Comparison of ENCODE assay signal across 8 cellular contexts in the genomic region with DNA sequence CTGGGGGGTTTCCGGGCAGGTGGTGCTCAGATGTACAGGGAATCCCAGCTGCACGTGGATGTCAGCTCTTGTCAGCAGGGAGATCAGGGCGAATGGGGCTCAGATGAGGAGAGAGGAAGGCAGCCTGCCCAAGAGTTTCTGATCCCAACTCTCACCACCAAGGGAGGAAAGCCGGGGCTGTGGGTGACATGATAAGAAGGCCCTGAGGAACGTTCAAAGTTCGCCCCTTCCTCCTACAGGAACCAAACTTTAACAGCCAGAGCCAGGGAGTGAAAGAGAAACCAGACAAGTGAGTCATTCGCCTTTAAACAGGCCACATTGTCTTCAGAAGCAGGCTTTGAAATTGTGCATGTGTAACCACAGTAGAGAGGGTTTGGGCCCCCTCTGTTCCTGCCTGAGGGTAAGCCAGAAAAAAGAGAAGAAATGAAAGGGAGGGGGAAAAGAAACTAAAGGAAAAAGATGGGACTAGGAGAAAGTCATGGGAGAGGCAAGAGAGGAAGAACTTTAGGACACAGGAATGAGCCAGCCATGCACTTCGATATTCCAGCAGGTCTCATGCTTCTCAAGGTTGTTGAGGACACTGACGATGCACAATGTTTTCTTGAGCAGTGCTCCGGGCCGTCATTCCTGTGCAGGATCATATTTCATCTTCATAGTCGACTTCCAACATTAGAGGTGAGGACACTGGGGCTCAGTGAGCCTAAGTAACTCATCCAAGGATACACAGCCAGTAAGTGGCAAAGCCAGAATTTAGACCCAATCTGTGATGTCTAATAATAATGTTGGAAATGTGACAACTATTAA.
A peak's percentile ranks its signal among the peaks of the same experiment; 100 is the strongest.
DNase-seq lines count a peak whose midpoint lies in the region; ATAC-seq and TF ChIP-seq lines count a peak whose summit lies in the region.

No MANE protein-coding gene starts in this region.

- peak overlapping the region; percentile 88 for H3K14ac ChIP-seq in trophoblast cell (ENCODE audit: low read length)

- H3K9me3 Mint-ChIP-seq in activated naive CD8-positive, alpha-beta T cell treated with anti-CD3 and anti-CD28 coated beads for 36 hours, result peaks cover 2% of the 10 kb centered on the region
- H3K9me3 Mint-ChIP-seq in stimulated activated memory B cell treated with anti-CD40 and anti-IgM and Interleukin-4, amounts not matched to agents 10 μg/mL and 1 μg/mL and 100 μg/mL, for 72 hours, result no peaks in the 10 kb centered on the region

- H4K12ac ChIP-seq in trophoblast cell (ENCODE audit: low read depth, low read length), result peak overlapping the region; percentile 28

- H3K18ac ChIP-seq in trophoblast cell (ENCODE audit: low read length), result peak overlapping the region; percentile 71

- H3K4me1 ChIP-seq in BLaER1 treated with 17β-estradiol and CSF1 and Interleukin-3, amounts not matched to agents 10 nM and 100 nM, result peaks cover 16 to 25% (median 21%) of the 10 kb centered on the region in 10 experiments
- H3K4me1 ChIP-seq in trophoblast cell (ENCODE audit: control insufficient read depth in 1 of 2, insufficient read depth in 2 of 2, low read length in 2 of 2) (peaks cover 18 to 28% of the 10 kb centered on the region in 2 experiments), prostate gland (replicated peaks) (no peaks in the 10 kb centered on the region)

- H3K36me3 ChIP-seq in BLaER1 treated with 17β-estradiol and CSF1 and Interleukin-3, amounts not matched to agents 10 nM and 100 nM, result no peaks in the 10 kb centered on the region
- H3K36me3 ChIP-seq in trophoblast cell (ENCODE audit: control insufficient read depth in 1 of 2, insufficient read depth in 2 of 2, low read length in 2 of 2) (no peaks in the 10 kb centered on the region), prostate gland (no peaks in the 10 kb centered on the region)

- peaks cover 9% of the 10 kb centered on the region for H3K27me3 Mint-ChIP-seq in activated naive CD8-positive, alpha-beta T cell treated with anti-CD3 and anti-CD28 coated beads for 36 hours
- H3K27me3 Mint-ChIP-seq in stimulated activated memory B cell treated with anti-CD40 and anti-IgM and Interleukin-4, amounts not matched to agents 10 μg/mL and 1 μg/mL and 100 μg/mL, for 72 hours, result no peaks in the 10 kb centered on the region

- H3K27ac ChIP-seq in BLaER1 treated with 17β-estradiol and CSF1 and Interleukin-3, amounts not matched to agents 10 nM and 100 nM, result peak overlapping the region in 10 of 11 experiments; percentile 34 to 75 (median 64); a peak in 19 of 22 replicates
- H3K27ac ChIP-seq in trophoblast cell (ENCODE audit: low read depth, low read length), result peak overlapping the region; percentile 92
- H3K27ac ChIP-seq in prostate gland, result no peak overlapping the region

- peak overlapping the region; percentile 92 for H2BK120ac ChIP-seq in trophoblast cell (ENCODE audit: insufficient read depth, low read length, poor library complexity)

- H3K36me3 Mint-ChIP-seq in activated naive CD8-positive, alpha-beta T cell treated with anti-CD3 and anti-CD28 coated beads for 36 hours, result no peaks in the 10 kb centered on the region
- no peaks in the 10 kb centered on the region for H3K36me3 Mint-ChIP-seq in stimulated activated memory B cell treated with anti-CD40 and anti-IgM and Interleukin-4, amounts not matched to agents 10 μg/mL and 1 μg/mL and 100 μg/mL, for 72 hours

- TF ChIP-seq CTCF in prostate gland (IDR thresholded peaks at IDR 0.05), result no peak

- no peak for DNase-seq in activated naive CD8-positive, alpha-beta T cell treated with anti-CD3 and anti-CD28 coated beads for 36 hours
- DNase-seq in trophoblast cell (no peak), prostate gland (ENCODE audit: low spot score) (no peak), NCI-H187 treated with DMSO at 0.1 percent for 48 hours (lab: John Stamatoyannopoulos, UW) (no peak)

- peak overlapping the region; percentile 99 for H4K91ac ChIP-seq in trophoblast cell (ENCODE audit: low read depth, low read length)

- H3K27me3 ChIP-seq in BLaER1 treated with 17β-estradiol and CSF1 and Interleukin-3, amounts not matched to agents 10 nM and 100 nM, result no peaks in the 10 kb centered on the region
- H3K27me3 ChIP-seq in trophoblast cell (ENCODE audit: insufficient read depth, low read length), result no peaks in the 10 kb centered on the region
- H3K27me3 ChIP-seq in prostate gland (replicated peaks; ENCODE audit: insufficient read depth), result no peaks in the 10 kb centered on the region

- peak overlapping the region in 5 of 11 experiments; percentile 15 to 51 (median 38); a peak in 8 of 22 replicates for H3K9ac ChIP-seq in BLaER1 treated with 17β-estradiol and CSF1 and Interleukin-3, amounts not matched to agents 10 nM and 100 nM
- no peak overlapping the region for H3K9ac ChIP-seq in trophoblast cell (ENCODE audit: low read length)

- intact Hi-C loops in prostate gland (cut with DNase I), result no loop called here

- H3K4me3 ChIP-seq in BLaER1 treated with 17β-estradiol and CSF1 and Interleukin-3, amounts not matched to agents 10 nM and 100 nM, result no peak overlapping the region
- H3K4me3 ChIP-seq in trophoblast cell (ENCODE audit: low read depth, low read length) (no peak overlapping the region), prostate gland (no peak overlapping the region)

- peaks cover 2% of the 10 kb centered on the region for H3K79me2 ChIP-seq in trophoblast cell (ENCODE audit: control insufficient read depth, insufficient read depth, low read length, poor library complexity)

- H3K9me3 ChIP-seq in BLaER1 treated with 17β-estradiol and CSF1 and Interleukin-3, amounts not matched to agents 10 nM and 100 nM (replicated peaks in 1 of 11), result peaks cover 0 to 17% (median 11%) of the 10 kb centered on the region in 11 experiments; a peak in 16 of 22 replicates
- H3K9me3 ChIP-seq in trophoblast cell (ENCODE audit: insufficient read depth, low read depth, low read length) (no peaks in the 10 kb centered on the region), prostate gland (no peaks in the 10 kb centered on the region)

- TF ChIP-seq POLR2A in prostate gland (IDR thresholded peaks at IDR 0.05), result no peak

- H3K4me1 Mint-ChIP-seq in activated naive CD8-positive, alpha-beta T cell treated with anti-CD3 and anti-CD28 coated beads for 36 hours, result peaks cover 8% of the 10 kb centered on the region
- H3K4me1 Mint-ChIP-seq in stimulated activated memory B cell treated with anti-CD40 and anti-IgM and Interleukin-4, amounts not matched to agents 10 μg/mL and 1 μg/mL and 100 μg/mL, for 72 hours, result no peaks in the 10 kb centered on the region

- WGBS in trophoblast cell (ENCODE audit: extremely low coverage, insufficient coverage, insufficient read length), result no CpG with 5 or more reads among the region's 12 CpGs
- 42% methylated on average over 12 of the region's 12 CpGs for WGBS in prostate gland

- no peak overlapping the region for H3K4me3 Mint-ChIP-seq in activated naive CD8-positive, alpha-beta T cell treated with anti-CD3 and anti-CD28 coated beads for 36 hours
- no peak overlapping the region for H3K4me3 Mint-ChIP-seq in stimulated activated memory B cell treated with anti-CD40 and anti-IgM and Interleukin-4, amounts not matched to agents 10 μg/mL and 1 μg/mL and 100 μg/mL, for 72 hours

- H2AK5ac ChIP-seq in trophoblast cell (ENCODE audit: low read length), result peak overlapping the region; percentile 87

- H2BK5ac ChIP-seq in trophoblast cell (ENCODE audit: low read depth, low read length, poor library complexity), result peak overlapping the region; percentile 92

- peak overlapping the region; percentile 69 for H3K27ac Mint-ChIP-seq in activated naive CD8-positive, alpha-beta T cell treated with anti-CD3 and anti-CD28 coated beads for 36 hours
- no peak overlapping the region for H3K27ac Mint-ChIP-seq in stimulated activated memory B cell treated with anti-CD40 and anti-IgM and Interleukin-4, amounts not matched to agents 10 μg/mL and 1 μg/mL and 100 μg/mL, for 72 hours

- peak overlapping the region; percentile 50 for H3K4ac ChIP-seq in trophoblast cell (ENCODE audit: low read depth, low read length)

- peak overlapping the region; percentile 92 for H2BK12ac ChIP-seq in trophoblast cell (ENCODE audit: low read length)

- peak overlapping the region; percentile 81 for H4K8ac ChIP-seq in trophoblast cell (ENCODE audit: low read depth, low read length)

- H3K79me1 ChIP-seq in trophoblast cell (ENCODE audit: low read length), result peaks cover 30% of the 10 kb centered on the region

- H3K4me2 ChIP-seq in BLaER1 treated with 17β-estradiol and CSF1 and Interleukin-3, amounts not matched to agents 10 nM and 100 nM, result peak overlapping the region; percentile 32 to 74 (median 65)
- peak overlapping the region; percentile 22 for H3K4me2 ChIP-seq in trophoblast cell (ENCODE audit: low read length)

- H3K23ac ChIP-seq in trophoblast cell (ENCODE audit: low read length), result no peak overlapping the region

- ATAC-seq in GM19452 (IDR thresholded peaks at IDR 0.05; ENCODE audit: unreplicated experiment) (peak; percentile 96), HG03378 (IDR thresholded peaks at IDR 0.05; ENCODE audit: unreplicated experiment) (peak; percentile 87)
- ATAC-seq in stimulated activated memory B cell treated with anti-CD40 and anti-IgM and Interleukin-4, amounts not matched to agents 10 μg/mL and 1 μg/mL and 100 μg/mL, for 72 hours, result no peak

- no peaks in the 10 kb centered on the region for H4K20me1 ChIP-seq in BLaER1 treated with 17β-estradiol and CSF1 and Interleukin-3, amounts not matched to agents 10 nM and 100 nM

- H2AFZ ChIP-seq in trophoblast cell (ENCODE audit: insufficient read depth, low read length, poor library complexity), result no peak overlapping the region

Comparison
In these comparisons a context has a peak if more than half of its experiments do, and no peak if none do; other contexts are left out.
1. H3K27ac ChIP-seq: peak in BLaER1 treated with 17β-estradiol and CSF1 and Interleukin-3, amounts not matched to agents 10 nM and 100 nM (10 of 11) and trophoblast cell (single experiment); none in prostate gland (0 of 2).